In the genomic region with DNA sequence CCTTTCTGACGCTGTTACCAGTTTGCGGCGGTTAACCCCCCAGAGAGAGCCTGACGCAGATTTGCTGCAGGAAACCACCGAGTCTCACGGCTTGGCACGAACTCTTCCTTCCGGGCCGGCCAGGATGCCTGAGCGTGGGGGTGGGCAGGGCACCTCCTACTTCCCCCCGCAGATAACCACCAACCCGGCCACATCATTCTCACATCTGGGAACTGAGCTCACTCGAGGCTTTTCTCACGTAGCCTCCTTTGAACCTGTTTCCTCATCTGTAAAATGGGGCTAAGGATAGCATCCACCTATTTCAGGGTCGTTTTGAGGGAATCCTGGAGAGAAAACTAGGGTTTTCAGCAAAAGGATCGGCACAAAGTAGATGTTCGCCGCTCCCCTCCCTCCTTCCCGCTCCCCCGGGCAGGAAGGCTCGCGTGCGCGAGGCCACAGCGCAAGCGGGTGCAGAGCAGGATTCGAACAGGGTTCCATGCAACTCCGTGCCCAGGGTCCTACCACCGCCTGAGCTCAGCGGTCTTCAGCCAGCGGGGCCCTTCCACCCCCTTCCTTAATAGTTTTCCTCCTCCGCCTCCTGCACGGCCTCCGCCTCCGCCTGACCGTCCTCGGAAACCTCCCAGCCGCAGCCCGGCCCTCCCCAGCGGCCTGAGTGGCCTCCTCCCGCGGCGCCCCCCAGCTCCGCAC, we compare ENCODE assay signal across 7 cellular contexts. TPM values are rescaled to one million over a fixed set of nuclear protein-coding genes. Genes with fewer than 3 reads are reported as not detected.
DNase-seq lines count a peak whose midpoint lies in the region; ATAC-seq and TF ChIP-seq lines count a peak whose summit lies in the region.

No MANE protein-coding gene starts in this region.

- CTCF ChIA-PET in activated naive CD4-positive, alpha-beta T cell treated with anti-CD3 and anti-CD28 coated beads for 36 hours (lab: Charles Lee) = interaction anchor here (0.8 to 2.3 kb wide), 9 partner anchors 8 to 208 kb away, joined by 3 to 13 read pairs (median 5); no protein-coding TSS in a partner anchor

- H3K4me1 ChIP-seq in SJSA1 (replicated peaks) (peaks cover 22% of the 10 kb centered on the region), urinary bladder (ENCODE audit: insufficient read depth) (peaks cover 2% of the 10 kb centered on the region)

- no peaks in the 10 kb centered on the region for H3K9me3 ChIP-seq in SJSA1 (replicated peaks)

- no peaks in the 10 kb centered on the region for H3K36me3 ChIP-seq in SJSA1
- H3K36me3 ChIP-seq in urinary bladder (ENCODE audit: insufficient read depth) = no peaks in the 10 kb centered on the region

- H3K27me3 ChIP-seq in SJSA1 (replicated peaks) = no peaks in the 10 kb centered on the region

- intact Hi-C loops in activated naive CD4-positive, alpha-beta T cell treated with anti-CD3 and anti-CD28 coated beads for 36 hours (cut with micrococcal nuclease) = loop anchor here (1.0 to 5.0 kb wide), 9 partner anchors 8 to 530 kb away; a partner anchor contains a TSS
- intact Hi-C loops in Right ventricle myocardium superior (cut with DNase I) = no loop called here

- peak overlapping the region; percentile 89 for H3K4me3 Mint-ChIP-seq in activated naive CD4-positive, alpha-beta T cell treated with anti-CD3 and anti-CD28 coated beads for 36 hours
- H3K4me3 Mint-ChIP-seq in progenitor cell of endocrine pancreas (ENCODE audit: low read depth) = peak overlapping the region; percentile 74

- DNase-seq in SJSA1 (ENCODE audit: low read depth in 1 of 2, low spot score in 2 of 2) (peak; percentile 96), Right ventricle myocardium superior (peak; percentile 91), progenitor cell of endocrine pancreas (ENCODE audit: low spot score, unreplicated experiment) (no peak)
- DNase-seq in activated naive CD4-positive, alpha-beta T cell treated with anti-CD3 and anti-CD28 coated beads for 36 hours = peak; percentile 99

- H3K36me3 Mint-ChIP-seq in activated naive CD4-positive, alpha-beta T cell treated with anti-CD3 and anti-CD28 coated beads for 36 hours (ENCODE audit: low read depth) = peaks cover 11% of the 10 kb centered on the region
- no peaks in the 10 kb centered on the region for H3K36me3 Mint-ChIP-seq in progenitor cell of endocrine pancreas (ENCODE audit: insufficient read depth)

- ATAC-seq in GM18907 (IDR thresholded peaks at IDR 0.05; ENCODE audit: unreplicated experiment) (peak; percentile 65), HG03103 (IDR thresholded peaks at IDR 0.05; ENCODE audit: low read depth, unreplicated experiment) (peak; percentile 46), Right ventricle myocardium superior (ENCODE audit: poor library complexity) (peak; percentile 76)

- TF ChIP-seq CTCF in progenitor cell of endocrine pancreas (IDR thresholded peaks at IDR 0.05; ENCODE audit: unreplicated experiment) = no peak

- 3% methylated on average over 44 of the region's 44 CpGs for WGBS in urinary bladder

- H3K4me3 ChIP-seq in SJSA1 (peak overlapping the region; percentile 49), urinary bladder (ENCODE audit: low read depth, low read length) (peak overlapping the region; percentile 44)

- H3K27ac Mint-ChIP-seq in activated naive CD4-positive, alpha-beta T cell treated with anti-CD3 and anti-CD28 coated beads for 36 hours = peak overlapping the region; percentile 100
- peak overlapping the region; percentile 96 for H3K27ac Mint-ChIP-seq in progenitor cell of endocrine pancreas

- peaks cover 67% of the 10 kb centered on the region for H3K4me1 Mint-ChIP-seq in activated naive CD4-positive, alpha-beta T cell treated with anti-CD3 and anti-CD28 coated beads for 36 hours (ENCODE audit: low read depth)
- H3K4me1 Mint-ChIP-seq in progenitor cell of endocrine pancreas (ENCODE audit: low read depth) = peaks cover 7% of the 10 kb centered on the region

- peak overlapping the region; percentile 96 for H3K27ac ChIP-seq in SJSA1
- peak overlapping the region; percentile 91 for H3K27ac ChIP-seq in urinary bladder (ENCODE audit: low read depth)

- H3K27me3 Mint-ChIP-seq in activated naive CD4-positive, alpha-beta T cell treated with anti-CD3 and anti-CD28 coated beads for 36 hours (ENCODE audit: low read depth) = no peaks in the 10 kb centered on the region
- peaks cover 3% of the 10 kb centered on the region for H3K27me3 Mint-ChIP-seq in progenitor cell of endocrine pancreas

- H3K9me3 Mint-ChIP-seq in activated naive CD4-positive, alpha-beta T cell treated with anti-CD3 and anti-CD28 coated beads for 36 hours = no peaks in the 10 kb centered on the region
- H3K9me3 Mint-ChIP-seq in progenitor cell of endocrine pancreas (ENCODE audit: low read depth) = peaks cover 3% of the 10 kb centered on the region

RNA-seq across cellular contexts. Expression of a gene that starts 23.7 kb away (rescaled TPM):
- total RNA-seq in SJSA1 (2014; rRNA removed; shearing (Covaris generic)) = 13.6 and 20.6 TPM in 2 replicates
- total RNA-seq in activated naive CD4-positive, alpha-beta T cell treated with anti-CD3 and anti-CD28 coated beads for 36 hours = 100 to 1,000 TPM; 684 to 689 TPM
- total RNA-seq in Right ventricle myocardium superior (54.8 TPM), progenitor cell of endocrine pancreas (36.9 and 49.7 TPM in 2 replicates), urinary bladder (137 TPM)
- 277 TPM for polyA plus RNA-seq in urinary bladder

RNA-seq across cellular contexts. Expression of a gene that starts 57.3 kb away (rescaled TPM):
- total RNA-seq in SJSA1 (2014; rRNA removed; shearing (Covaris generic)) = 36.1 and 42.3 TPM in 2 replicates
- 10 to 100 TPM; 13.7 to 14.1 TPM for total RNA-seq in activated naive CD4-positive, alpha-beta T cell treated with anti-CD3 and anti-CD28 coated beads for 36 hours
- total RNA-seq in Right ventricle myocardium superior = 26.1 TPM
- total RNA-seq in progenitor cell of endocrine pancreas = 33.2 and 34.7 TPM in 2 replicates
- 21.9 TPM for total RNA-seq in urinary bladder
- polyA plus RNA-seq in urinary bladder = 26.7 TPM
